ENCODE assay signal across 14 cellular contexts in genomic region chr6:146595981-146596731, GRCh38. TPM values are rescaled to one million over a fixed set of nuclear protein-coding genes. Genes with fewer than 3 reads are reported as not detected.
DNase-seq lines count a peak whose midpoint lies in the region; ATAC-seq and TF ChIP-seq lines count a peak whose summit lies in the region.
"Had no signal": no experiment of that assay in that cellular context is flagged by ENCODE, and none has a peak within 500 bp of the region (broad histone marks: within the 10 kb centered on the region; RNA-seq: fewer than 3 reads in every experiment).

No MANE protein-coding gene starts in this region.

- 85% methylated on average over 2 of the region's 2 CpGs for WGBS in prostate gland

- TF ChIP-seq CTCF in prostate gland (IDR thresholded peaks at IDR 0.05) = no peak

- DNase-seq in Ammon's horn (ENCODE audit: low spot score) (peak; percentile 71), SIG-M5 treated with dmso at 0.1 percent for 504 hours (lab: John Stamatoyannopoulos, UW; ENCODE audit: unreplicated experiment) (peak; percentile 96), kidney glomerular epithelial cell (lab: John Stamatoyannopoulos, UW) (peak; percentile 35), G401 (ENCODE audit: low spot score) (no peak), GM03348 (ENCODE audit: low spot score) (no peak), prostate gland (ENCODE audit: low spot score) (no peak)
- DNase-seq: activated T-cell treated with anti-CD3 and anti-CD28 coated beads for 4 hours; NCI-H1092; NCI-H526 treated with DMSO at 0.1 percent for 48 hours; stimulated activated naive CD4-positive, alpha-beta T cell; T-helper 2 cell had no signal

- no peaks in the 10 kb centered on the region for H3K9me3 ChIP-seq in prostate gland

- no peak for TF ChIP-seq POLR2A in prostate gland (IDR thresholded peaks at IDR 0.05)

- no peak overlapping the region for H3K27ac ChIP-seq in prostate gland

- H3K4me1 ChIP-seq in prostate gland (replicated peaks) = no peaks in the 10 kb centered on the region

- in situ Hi-C loops in G401 (cut with HindIII; ENCODE audit: low sequenced_read_pairs) = no loop called here

- ATAC-seq in HG02759 (IDR thresholded peaks at IDR 0.05; ENCODE audit: unreplicated experiment) (peak; percentile 50), HG03039 (IDR thresholded peaks at IDR 0.05; ENCODE audit: unreplicated experiment) (no peak)

- no peak overlapping the region for H3K4me3 ChIP-seq in prostate gland

- intact Hi-C loops in prostate gland (cut with DNase I) = no loop called here

- no peaks in the 10 kb centered on the region for H3K36me3 ChIP-seq in prostate gland

- H3K27me3 ChIP-seq in prostate gland (replicated peaks; ENCODE audit: insufficient read depth) = no peaks in the 10 kb centered on the region

RNA-seq across cellular contexts. Expression of gene ADGB, which starts 2.6 kb away (rescaled TPM):
- not detected in 2 replicates for total RNA-seq in G401 (2014; rRNA removed; shearing (Covaris generic))
- total RNA-seq in prostate gland = 1 to 10 TPM in 1 of 2 donors, not detected in 1; 8.1 TPM
- total RNA-seq: neural crest cell had no signal

RNA-seq across cellular contexts. Expression of gene RAB32, which starts 52.5 kb away (rescaled TPM):
- 112 and 197 TPM in 2 replicates for total RNA-seq in G401 (2014; rRNA removed; shearing (Covaris generic))
- total RNA-seq in prostate gland = 10 to 100 TPM in 1 of 2 donors, 1 to 10 TPM in 1; 6.3 to 26.2 TPM

Comparison
In these comparisons a context has a peak if more than half of its experiments do, and no peak if none do; other contexts are left out.
1. DNase-seq: peak in Ammon's horn (single experiment), SIG-M5 treated with dmso at 0.1 percent for 504 hours (single experiment) and kidney glomerular epithelial cell (single experiment); none in G401 (single experiment), GM03348 (single experiment) and prostate gland (single experiment).